ENCODE assay signal across 13 cellular contexts in the genomic region with DNA sequence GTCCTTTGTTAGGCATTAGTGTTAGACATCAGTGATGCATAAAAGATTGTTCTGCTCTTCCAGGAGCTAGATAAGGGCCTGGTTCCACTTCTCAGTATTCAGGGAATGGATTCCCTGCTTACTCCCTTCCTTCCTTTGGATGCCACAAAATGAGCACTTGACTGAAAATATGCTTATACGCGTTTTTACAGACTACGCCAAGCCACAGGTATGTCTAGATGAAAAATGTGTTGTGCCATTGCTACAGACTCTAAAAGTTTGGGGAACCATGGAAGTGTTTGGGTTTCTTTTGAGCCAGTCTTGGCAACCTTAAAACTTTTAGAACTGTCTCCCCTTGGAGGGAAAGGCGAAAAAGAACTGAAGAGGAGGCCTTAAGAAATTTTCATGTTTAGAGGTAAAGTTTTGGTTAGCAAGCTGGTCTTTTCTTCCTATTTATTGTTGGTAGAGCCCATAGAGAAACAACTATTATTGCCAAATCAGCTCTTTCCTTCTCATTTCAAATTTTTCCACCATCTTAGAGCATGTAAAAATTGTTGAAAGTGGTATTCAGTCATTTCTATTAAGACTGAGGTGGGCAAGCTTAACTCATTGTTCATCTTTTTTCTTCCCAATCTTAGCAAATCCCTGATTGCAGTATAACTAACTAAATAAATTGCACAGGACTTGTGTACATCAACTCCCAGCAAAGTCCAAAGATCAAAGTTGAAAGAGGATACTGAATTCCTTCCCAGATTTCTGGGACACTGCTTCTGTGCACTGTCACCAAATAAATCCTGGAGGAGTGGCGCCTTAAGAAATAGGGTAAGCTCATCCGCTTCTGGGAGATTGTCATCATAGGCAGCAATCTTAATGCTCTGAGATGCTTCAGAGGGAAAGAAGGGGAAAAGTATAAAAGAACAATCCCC. TPM values are rescaled to one million over a fixed set of nuclear protein-coding genes. Genes with fewer than 3 reads are reported as not detected.
DNase-seq lines count a peak whose midpoint lies in the region; ATAC-seq and TF ChIP-seq lines count a peak whose summit lies in the region.
"Had no signal": no experiment of that assay in that cellular context is flagged by ENCODE, and none has a peak within 500 bp of the region (broad histone marks: within the 10 kb centered on the region; RNA-seq: fewer than 3 reads in every experiment).

No MANE protein-coding gene starts in this region.

- H3F3A ChIP-seq in GM23248 (ENCODE audit: insufficient read depth), result no peaks in the 10 kb centered on the region

- H2AFZ ChIP-seq in GM23248, result peak overlapping the region; percentile 73; the same call in 1 of the 2 replicates

- 0 out of 2 replicates have a peak, but pooled peaks cover 3% of the 10 kb centered on the region for H3K79me2 ChIP-seq in GM23248 (ENCODE audit: insufficient read depth)

- H3K36me3 Mint-ChIP-seq in central memory CD8-positive, alpha-beta T cell (ENCODE audit: insufficient read depth), result peaks cover 2% of the 10 kb centered on the region
- H3K36me3 Mint-ChIP-seq: CD4-positive, alpha-beta memory T cell had no signal

- H3K4me3 ChIP-seq in GM23248, result no peak overlapping the region
- H3K4me3 ChIP-seq in lower lobe of right lung, result no peak overlapping the region
- no peak overlapping the region for H3K4me3 ChIP-seq in stomach

- no peak for TF ChIP-seq POLR2A in stomach (IDR thresholded peaks at IDR 0.05)

- H3K27ac ChIP-seq in GM23248 (no peak overlapping the region), lower lobe of right lung (peak overlapping the region; percentile 48), stomach (peak overlapping the region in 4 of 5 donors; percentile 50 to 83 (median 74))

- no peak for TF ChIP-seq EP300 in stomach (IDR thresholded peaks at IDR 0.05)

- H3K9me2 ChIP-seq in GM23248 (ENCODE audit: insufficient read depth), result no peaks in the 10 kb centered on the region

- in situ Hi-C loops in GM23248 (cut with MboI), result no loop called here

- H3K4me2 ChIP-seq in GM23248 (ENCODE audit: unreplicated experiment), result peak overlapping the region; percentile 79

- H3K9ac ChIP-seq in GM23248, result peak overlapping the region; percentile 47; the same call in 1 of the 2 replicates

- intact Hi-C loops in lower lobe of right lung (cut with DNase I) (no loop called here), stomach (cut with DNase I; ENCODE audit: low total_unique reads) (no loop called here)

- ATAC-seq in central memory CD8-positive, alpha-beta T cell (replicated peaks; ENCODE audit: extremely low read depth, poor library complexity, severe bottlenecking), result no peak
- ATAC-seq in lower lobe of right lung (no peak), GM18502 (IDR thresholded peaks at IDR 0.05; ENCODE audit: poor library complexity, unreplicated experiment) (no peak), HG03354 (IDR thresholded peaks at IDR 0.05; ENCODE audit: poor library complexity, severe bottlenecking, unreplicated experiment) (no peak), GM18868 (IDR thresholded peaks at IDR 0.05; ENCODE audit: unreplicated experiment) (no peak)

- no peaks in the 10 kb centered on the region for H3K27me3 ChIP-seq in GM23248 (replicated peaks; ENCODE audit: insufficient read depth)
- no peaks in the 10 kb centered on the region for H3K27me3 ChIP-seq in lower lobe of right lung (ENCODE audit: low read depth)
- H3K27me3 ChIP-seq in stomach, result no peaks in the 10 kb centered on the region

- no peaks in the 10 kb centered on the region for H3K36me3 ChIP-seq in GM23248 (ENCODE audit: low read depth)
- no peaks in the 10 kb centered on the region for H3K36me3 ChIP-seq in lower lobe of right lung
- H3K36me3 ChIP-seq in stomach, result no peaks in the 10 kb centered on the region

- no peaks in the 10 kb centered on the region for H4K20me1 ChIP-seq in GM23248 (ENCODE audit: insufficient read depth)

- H3K4me1 ChIP-seq in GM23248 (ENCODE audit: insufficient read depth) (peaks cover 16% of the 10 kb centered on the region; the same call in 1 of the 2 replicates), lower lobe of right lung (peaks cover 29% of the 10 kb centered on the region), stomach (peaks cover 16 to 50% (median 32%) of the 10 kb centered on the region in 4 donors)

- H3K27ac Mint-ChIP-seq in central memory CD8-positive, alpha-beta T cell (ENCODE audit: low read depth), result no peak overlapping the region

- WGBS in GM23248 (ENCODE audit: low coverage in 1 of 2, low lambda C conversion rate in 2 of 2, missing lambda C conversion rate in 2 of 2), 2 experiments, result 79 to 81% methylated on average over 6 of the region's 6 CpGs
- 73 to 82% (median 74%) methylated on average over 6 of the region's 6 CpGs for WGBS in stomach, 5 donors

- TF ChIP-seq CTCF in lower lobe of right lung (IDR thresholded peaks at IDR 0.05) (no peak), stomach (IDR thresholded peaks at IDR 0.05) (no peak)

- peak overlapping the region; percentile 85 for H3K4me3 Mint-ChIP-seq in central memory CD8-positive, alpha-beta T cell

- DNase-seq in GM23248 (peak; percentile 26), lower lobe of right lung (no peak), stomach (no peak), HPDE6-E6E7 (ENCODE audit: extremely low spot score) (no peak)
- no peak for DNase-seq in central memory CD8-positive, alpha-beta T cell (ENCODE audit: low spot score in 2 of 2)
- DNase-seq: activated CD8-positive, alpha-beta T cell treated with anti-CD3 and anti-CD28 coated beads, Interleukin-2, amount 10 ng/mL, durations not matched to agents 7 days and 5 days; activated naive CD4-positive, alpha-beta T cell treated with Interleukin-2 at 50 U/mL for 16 hours; CD4-positive, alpha-beta memory T cell; NCI-H187 treated with DMSO at 0.1 percent for 48 hours; SHP77 had no signal

- no peaks in the 10 kb centered on the region for H3K27me3 Mint-ChIP-seq in central memory CD8-positive, alpha-beta T cell

- no peaks in the 10 kb centered on the region for H3K9me3 ChIP-seq in GM23248 (ENCODE audit: low read depth)
- no peaks in the 10 kb centered on the region for H3K9me3 ChIP-seq in lower lobe of right lung
- H3K9me3 ChIP-seq in stomach, result no peaks in the 10 kb centered on the region

- H3K4me1 Mint-ChIP-seq in central memory CD8-positive, alpha-beta T cell, result peaks cover 53% of the 10 kb centered on the region

- H3K9me3 Mint-ChIP-seq in central memory CD8-positive, alpha-beta T cell, result peaks cover 5% of the 10 kb centered on the region

RNA-seq across cellular contexts. Expression of a gene that starts 18.9 kb away (rescaled TPM):
- total RNA-seq in GM23248 (2014; rRNA removed; shearing (Covaris generic)), result 11.4 and 16.9 TPM in 2 replicates
- polyA plus RNA-seq in GM23248 (2016; fragmentation: Nextera tagmentation; extraction: Ambion mirVana), result 12.8 and 16.4 TPM in 2 replicates
- total RNA-seq in lower lobe of right lung, result 31.4 TPM
- 10 to 100 TPM in 2 of 5 donors, 1 to 10 TPM in 3; 6.2 to 40.6 (median 6.5) TPM for total RNA-seq in stomach
- 10 to 100 TPM in 2 of 3 donors, 1 to 10 TPM in 1; 9.8 to 12.3 (median 11.8) TPM for polyA plus RNA-seq in stomach
